1 cellular context compared by ENCODE assay signal in the genomic region with DNA sequence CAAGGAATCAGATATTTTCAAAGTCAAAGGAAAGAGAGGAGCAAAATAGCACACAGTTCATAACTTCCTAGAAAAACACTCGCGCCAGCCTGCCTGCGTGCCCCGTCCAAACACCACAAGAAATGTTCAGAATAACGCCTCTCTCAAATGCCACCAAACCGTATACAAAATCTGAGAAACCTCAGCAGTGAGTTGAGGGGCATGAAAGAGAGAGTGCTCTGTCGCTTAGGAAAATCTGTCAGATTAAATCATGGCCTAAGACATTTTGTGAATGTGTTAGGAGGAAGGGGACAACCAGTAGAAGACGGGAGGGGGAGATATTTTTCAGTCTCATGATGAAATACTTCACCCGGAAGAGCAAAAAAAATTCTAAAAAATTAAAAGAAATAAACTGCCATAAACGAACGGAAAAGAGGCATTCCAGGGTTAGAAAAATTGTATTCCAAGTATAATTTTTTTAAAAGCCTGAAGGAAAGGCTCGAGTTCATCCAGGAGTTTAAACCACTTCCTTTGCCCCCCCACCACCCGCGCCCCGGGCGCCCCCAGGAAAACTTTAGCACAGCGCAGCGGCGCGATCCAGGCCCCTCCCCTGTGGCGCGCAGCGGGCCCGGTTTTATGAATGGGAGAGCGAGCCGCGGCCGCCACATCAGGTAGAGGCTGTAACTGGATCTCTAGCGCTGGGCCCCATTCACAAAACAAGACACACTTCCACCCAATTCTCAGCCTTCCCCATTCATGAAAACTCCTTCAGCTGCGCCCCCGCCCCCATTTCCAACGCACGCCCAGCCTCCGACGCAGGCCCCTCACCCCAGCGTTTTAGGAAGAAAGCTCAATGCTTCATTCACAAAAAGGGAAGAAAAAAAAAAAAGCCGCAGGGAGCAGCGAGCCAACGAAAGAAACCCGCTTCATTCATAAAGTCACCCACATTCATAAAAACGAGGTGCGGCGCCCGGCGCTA.
A peak's percentile ranks its signal among the peaks of the same experiment; 100 is the strongest.
TF ChIP-seq lines count a peak whose summit lies in the region.

No MANE protein-coding gene starts in this region.

TF ChIP-seq in K562, 482 proteins besides CTCF, POLR2A, EP300 and RAD21 (continued from another document):
- TF ChIP-seq BCOR (IDR thresholded peaks at IDR 0.05): peak; percentile 44; the same call in 1 of the 2 replicates
